12 cellular contexts compared by ENCODE assay signal in genomic region chr19:34256835-34257558, GRCh38. TPM values are rescaled to one million over a fixed set of nuclear protein-coding genes. Genes with fewer than 3 reads are reported as not detected.
A peak's percentile ranks its signal among the peaks of the same experiment; 100 is the strongest.
DNase-seq lines count a peak whose midpoint lies in the region; ATAC-seq and TF ChIP-seq lines count a peak whose summit lies in the region.
"Had no signal": no experiment of that assay in that cellular context is flagged by ENCODE, and none has a peak within 500 bp of the region (broad histone marks: within the 10 kb centered on the region; RNA-seq: fewer than 3 reads in every experiment).

No MANE protein-coding gene starts in this region.

- H3K36me3 Mint-ChIP-seq in activated naive CD4-positive, alpha-beta T cell treated with anti-CD3 and anti-CD28 coated beads, Interleukin-2, amount 50 U/mL, for 24 hours = no peaks in the 10 kb centered on the region
- H3K36me3 Mint-ChIP-seq in activated T-helper 1 cell treated with anti-CD3 and anti-CD28 coated beads, Interleukin-12 subunit alpha, Interleukin-12 subunit beta, Interleukin-2, Interleukin-4 antibody, amounts not matched to agents 30 ng/mL and 10 ng/mL and 1 ng/mL, durations not matched to agents 14 hours and 24 hours and 36 hours (ENCODE audit: low read depth) = peaks cover 8% of the 10 kb centered on the region

- H3K4me3 ChIP-seq in tibial artery = no peak overlapping the region
- H3K4me3 ChIP-seq: right lobe of liver had no signal

- no peaks in the 10 kb centered on the region for H3K27me3 Mint-ChIP-seq in activated naive CD4-positive, alpha-beta T cell treated with anti-CD3 and anti-CD28 coated beads, Interleukin-2, amount 50 U/mL, for 24 hours
- no peaks in the 10 kb centered on the region for H3K27me3 Mint-ChIP-seq in activated T-helper 1 cell treated with anti-CD3 and anti-CD28 coated beads, Interleukin-12 subunit alpha, Interleukin-12 subunit beta, Interleukin-2, Interleukin-4 antibody, amounts not matched to agents 30 ng/mL and 10 ng/mL and 1 ng/mL, durations not matched to agents 14 hours and 24 hours and 36 hours (ENCODE audit: insufficient read depth)
- H3K27me3 Mint-ChIP-seq: stimulated activated naive B cell treated with anti-CD40 and anti-IgM and Interleukin-4, amounts not matched to agents 10 μg/mL and 1 μg/mL and 100 μg/mL, for 72 hours had no signal

- peak overlapping the region; percentile 57 for H3K27ac Mint-ChIP-seq in activated naive CD4-positive, alpha-beta T cell treated with anti-CD3 and anti-CD28 coated beads, Interleukin-2, amount 50 U/mL, for 24 hours
- no peak overlapping the region for H3K27ac Mint-ChIP-seq in activated T-helper 1 cell treated with anti-CD3 and anti-CD28 coated beads, Interleukin-12 subunit alpha, Interleukin-12 subunit beta, Interleukin-2, Interleukin-4 antibody, amounts not matched to agents 30 ng/mL and 10 ng/mL and 1 ng/mL, durations not matched to agents 14 hours and 24 hours and 36 hours
- H3K27ac Mint-ChIP-seq: stimulated activated naive B cell treated with anti-CD40 and anti-IgM and Interleukin-4, amounts not matched to agents 10 μg/mL and 1 μg/mL and 100 μg/mL, for 72 hours had no signal

- H3K27ac ChIP-seq in tibial artery = peak overlapping the region; percentile 6 to 96

- TF ChIP-seq POLR2A in GM18505 (IDR thresholded peaks at IDR 0.05; ENCODE audit: borderline replicate concordance, extremely low read depth, insufficient read depth, insufficient read length) = no peak

- H3K4me3 Mint-ChIP-seq in activated naive CD4-positive, alpha-beta T cell treated with anti-CD3 and anti-CD28 coated beads, Interleukin-2, amount 50 U/mL, for 24 hours = peak overlapping the region; percentile 52
- peak overlapping the region; percentile 22 for H3K4me3 Mint-ChIP-seq in activated T-helper 1 cell treated with anti-CD3 and anti-CD28 coated beads, Interleukin-12 subunit alpha, Interleukin-12 subunit beta, Interleukin-2, Interleukin-4 antibody, amounts not matched to agents 30 ng/mL and 10 ng/mL and 1 ng/mL, durations not matched to agents 14 hours and 24 hours and 36 hours
- H3K4me3 Mint-ChIP-seq: stimulated activated naive B cell treated with anti-CD40 and anti-IgM and Interleukin-4, amounts not matched to agents 10 μg/mL and 1 μg/mL and 100 μg/mL, for 72 hours had no signal

- H3K4me1 Mint-ChIP-seq in activated naive CD4-positive, alpha-beta T cell treated with anti-CD3 and anti-CD28 coated beads, Interleukin-2, amount 50 U/mL, for 24 hours = peaks cover 60% of the 10 kb centered on the region
- H3K4me1 Mint-ChIP-seq in activated T-helper 1 cell treated with anti-CD3 and anti-CD28 coated beads, Interleukin-12 subunit alpha, Interleukin-12 subunit beta, Interleukin-2, Interleukin-4 antibody, amounts not matched to agents 30 ng/mL and 10 ng/mL and 1 ng/mL, durations not matched to agents 14 hours and 24 hours and 36 hours (ENCODE audit: low read depth) = peaks cover 13% of the 10 kb centered on the region

- H3K9me3 ChIP-seq in tibial artery = no peaks in the 10 kb centered on the region
- H3K9me3 ChIP-seq: right lobe of liver had no signal

- intact Hi-C loops in activated T-helper 1 cell treated with anti-CD3 and anti-CD28 coated beads, Interleukin-12 subunit alpha, Interleukin-12 subunit beta, Interleukin-2, Interleukin-4 antibody, amounts not matched to agents 30 ng/mL and 10 ng/mL and 1 ng/mL, durations not matched to agents 14 hours and 24 hours and 36 hours (cut with micrococcal nuclease) = no loop called here
- intact Hi-C loops in tibial artery (cut with DNase I; ENCODE audit: low total_unique reads) = loop anchor here (10.0 kb wide), 1 partner anchor 78 kb away; no protein-coding TSS in a partner anchor

- no peaks in the 10 kb centered on the region for H3K27me3 ChIP-seq in tibial artery
- H3K27me3 ChIP-seq: right lobe of liver had no signal

- no peaks in the 10 kb centered on the region for H3K9me3 Mint-ChIP-seq in activated naive CD4-positive, alpha-beta T cell treated with anti-CD3 and anti-CD28 coated beads, Interleukin-2, amount 50 U/mL, for 24 hours
- no peaks in the 10 kb centered on the region for H3K9me3 Mint-ChIP-seq in activated T-helper 1 cell treated with anti-CD3 and anti-CD28 coated beads, Interleukin-12 subunit alpha, Interleukin-12 subunit beta, Interleukin-2, Interleukin-4 antibody, amounts not matched to agents 30 ng/mL and 10 ng/mL and 1 ng/mL, durations not matched to agents 14 hours and 24 hours and 36 hours
- H3K9me3 Mint-ChIP-seq: stimulated activated naive B cell treated with anti-CD40 and anti-IgM and Interleukin-4, amounts not matched to agents 10 μg/mL and 1 μg/mL and 100 μg/mL, for 72 hours had no signal

- no peak for TF ChIP-seq CTCF in tibial artery (IDR thresholded peaks at IDR 0.05)

- ATAC-seq in left lobe of liver (peak; percentile 24), GM18505 (IDR thresholded peaks at IDR 0.05; ENCODE audit: unreplicated experiment) (no peak), HG03135 (IDR thresholded peaks at IDR 0.05; ENCODE audit: unreplicated experiment) (no peak), HG03342 (IDR thresholded peaks at IDR 0.05; ENCODE audit: unreplicated experiment) (no peak)
- ATAC-seq: stimulated activated naive B cell treated with anti-CD40 and anti-IgM and Interleukin-4, amounts not matched to agents 10 μg/mL and 1 μg/mL and 100 μg/mL, for 72 hours had no signal

- H3K36me3 ChIP-seq in tibial artery = no peaks in the 10 kb centered on the region
- H3K36me3 ChIP-seq: right lobe of liver had no signal

- peaks cover 0 to 62% (median 32%) of the 10 kb centered on the region in 4 donors for H3K4me1 ChIP-seq in tibial artery

- no peak for DNase-seq in activated naive CD4-positive, alpha-beta T cell (lab: John Stamatoyannopoulos, UW)
- DNase-seq in activated T-helper 1 cell treated with anti-CD3 and anti-CD28 coated beads, Interleukin-12 subunit alpha, Interleukin-12 subunit beta, Interleukin-2, Interleukin-4 antibody, amounts not matched to agents 30 ng/mL and 10 ng/mL and 1 ng/mL, durations not matched to agents 14 hours and 24 hours and 36 hours (ENCODE audit: low spot score) = no peak
- DNase-seq in left lobe of liver (ENCODE audit: low spot score) (no peak), tibial artery (no peak)
- DNase-seq: NCI-H1105 treated with DMSO at 0.1 percent for 48 hours; NCI-H446; stimulated activated naive B cell treated with anti-CD40 and anti-IgM and Interleukin-4, amounts not matched to agents 10 μg/mL and 1 μg/mL and 100 μg/mL, for 72 hours had no signal

RNA-seq across cellular contexts. Expression of gene GARRE1, which starts 2.6 kb away (rescaled TPM):
- 11.6 and 13.1 TPM in 2 replicates for total RNA-seq in activated T-helper 1 cell treated with anti-CD3 and anti-CD28 coated beads, Interleukin-12 subunit alpha, Interleukin-12 subunit beta, Interleukin-2, Interleukin-4 antibody, amounts not matched to agents 30 ng/mL and 10 ng/mL and 1 ng/mL, durations not matched to agents 14 hours and 24 hours and 36 hours
- total RNA-seq in left lobe of liver = 9.2 TPM
